In the genomic region with DNA sequence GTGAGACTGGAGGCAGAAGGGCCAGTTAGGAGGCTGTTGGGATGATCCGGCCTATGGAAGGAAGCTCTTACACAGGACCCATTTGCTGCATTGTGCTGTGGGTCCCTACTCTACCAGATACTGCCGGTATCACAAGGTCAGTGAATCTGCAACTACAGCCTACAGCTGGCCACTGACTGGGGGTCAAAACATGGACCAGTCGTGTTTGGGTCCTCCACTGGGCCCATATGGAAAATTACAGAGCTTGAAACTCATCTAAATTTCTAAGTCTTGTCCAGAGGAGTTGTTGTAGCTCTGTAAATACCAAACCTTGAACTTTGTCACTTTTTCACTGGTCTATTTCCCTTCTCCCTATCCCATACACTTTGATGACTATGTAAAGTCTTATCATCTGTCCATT, we compare ENCODE assay signal across 35 cellular contexts.
"Had no signal": no experiment of that assay in that cellular context is flagged by ENCODE, and none has a peak within 500 bp of the region (broad histone marks: within the 10 kb centered on the region; RNA-seq: fewer than 3 reads in every experiment).

No MANE protein-coding gene starts in this region.

- H3K27me3 ChIP-seq: MG63 had no signal

- H3K9me3 ChIP-seq: MG63 had no signal

- H3K4me3 ChIP-seq: MG63 had no signal

- DNase-seq: Karpas-422, Kasumi-1, MG63, MM.1S, MV-4-11, NCI-H1048, NCI-H1092, NCI-H1092 treated with DMSO at 0.1 percent for 48 hours, NCI-H1105, NCI-H1105 treated with DMSO at 0.1 percent for 48 hours, NCI-H1417, NCI-H1417 treated with DMSO at 0.1 percent for 48 hours, NCI-H1436, NCI-H1436 treated with DMSO at 0.1 percent for 48 hours, NCI-H146, NCI-H1694, NCI-H1694 treated with DMSO at 0.1 percent for 48 hours, NCI-H187, NCI-H187 treated with DMSO at 0.1 percent for 48 hours, NCI-H1930, NCI-H2029, NCI-H2029 treated with DMSO at 0.1 percent for 48 hours, NCI-H2081, NCI-H2081 treated with DMSO at 0.1 percent for 48 hours, NCI-H2107, NCI-H2171, NCI-H2171 treated with DMSO at 0.1 percent for 48 hours, NCI-H2227 treated with DMSO at 0.1 percent for 48 hours, NCI-H226, NCI-H345, NCI-H446, NCI-H446 treated with DMSO at 0.1 percent for 48 hours, NCI-H510A, NCI-H510A treated with DMSO at 0.1 percent for 48 hours, NCI-H524 had no signal

- H3K36me3 ChIP-seq: MG63 had no signal
